In the genomic region with DNA sequence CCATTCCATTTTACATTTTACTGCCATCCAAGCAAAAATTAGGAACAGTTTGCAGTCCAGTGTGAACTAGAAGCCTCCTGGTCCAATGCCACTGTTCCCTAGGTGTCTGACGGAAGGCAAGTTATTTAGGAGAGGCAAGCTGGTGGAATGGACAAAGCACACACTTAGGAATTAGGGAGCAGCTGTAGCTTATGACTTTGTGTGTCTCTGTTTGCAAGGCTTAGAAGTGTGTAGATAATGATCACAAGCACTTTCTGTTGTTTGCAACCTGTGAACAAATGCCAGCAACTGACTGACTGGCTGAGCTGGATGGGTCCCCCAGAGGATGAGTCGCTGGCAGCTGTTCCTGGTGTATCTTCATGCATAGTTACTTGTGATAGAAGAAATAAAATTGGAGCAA, we compare ENCODE assay signal across 27 cellular contexts.
"Had no signal": no experiment of that assay in that cellular context is flagged by ENCODE, and none has a peak within 500 bp of the region (broad histone marks: within the 10 kb centered on the region; RNA-seq: fewer than 3 reads in every experiment).

No MANE protein-coding gene starts in this region.

- H3K27ac ChIP-seq: ascending aorta, body of pancreas, PC-9, WERI-Rb-1 had no signal

- H3K9me2 ChIP-seq: SK-N-SH had no signal

- H3K4me1 ChIP-seq: ascending aorta, body of pancreas had no signal

- H3K9me3 ChIP-seq: ascending aorta, body of pancreas, SK-N-SH had no signal

- H3K9me3 Mint-ChIP-seq: activated naive CD4-positive, alpha-beta T cell treated with anti-CD3 and anti-CD28 coated beads, Interleukin-2, amount 50 U/mL, for 72 hours; activated naive CD8-positive, alpha-beta T cell treated with anti-CD3 and anti-CD28 coated beads, Interleukin-2, amount 50 U/mL, for 24 hours; activated T-cell treated with anti-CD3 and anti-CD28 coated beads, Interleukin-2, amount 50 U/mL, for 4 hours had no signal

- DNase-seq: activated CD4-positive, alpha-beta T cell treated with anti-CD3 and anti-CD28 coated beads for 4 hours; activated CD8-positive, alpha-beta memory T cell treated with anti-CD3 and anti-CD28 coated beads, Interleukin-2, amount 10 ng/mL, durations not matched to agents 7 days and 5 days; activated effector memory CD4-positive, alpha-beta T cell treated with anti-CD3 and anti-CD28 coated beads, Interleukin-2, amount 50 U/mL, for 16 hours; activated naive CD4-positive, alpha-beta T cell treated with Interleukin-2 at 50 U/mL for 16 hours; activated naive CD8-positive, alpha-beta T cell treated with anti-CD3 and anti-CD28 coated beads, Interleukin-2, amount 50 U/mL, for 24 hours; activated T-cell treated with anti-CD3 and anti-CD28 coated beads, Interleukin-2, amount 50 U/mL, for 4 hours; amniotic stem cell; body of pancreas; Kasumi-1; MV-4-11; NCI-H1092 treated with DMSO at 0.1 percent for 48 hours; NCI-H1417 treated with DMSO at 0.1 percent for 48 hours; NCI-H1694; NCI-H2029; NCI-H2107; NCI-H2171 treated with DMSO at 0.1 percent for 48 hours; NCI-H226; NCI-H510A treated with DMSO at 0.1 percent for 48 hours; NCI-H69; PC-9; RPMI8226; SK-N-SH; T-helper 1 cell; WERI-Rb-1 had no signal

- ATAC-seq: activated CD8-positive, alpha-beta memory T cell treated with anti-CD3 and anti-CD28 coated beads, Interleukin-2, amount 10 ng/mL, durations not matched to agents 7 days and 5 days; activated naive CD4-positive, alpha-beta T cell treated with anti-CD3 and anti-CD28 coated beads, Interleukin-2, amount 50 U/mL, for 72 hours; activated naive CD8-positive, alpha-beta T cell treated with anti-CD3 and anti-CD28 coated beads, Interleukin-2, amount 50 U/mL, for 24 hours; activated T-cell treated with anti-CD3 and anti-CD28 coated beads, Interleukin-2, amount 50 U/mL, for 4 hours; body of pancreas; Right ventricle myocardium inferior had no signal

- H3K4me3 Mint-ChIP-seq: activated CD8-positive, alpha-beta memory T cell treated with anti-CD3 and anti-CD28 coated beads, Interleukin-2, amount 10 ng/mL, durations not matched to agents 7 days and 5 days; activated naive CD8-positive, alpha-beta T cell treated with anti-CD3 and anti-CD28 coated beads, Interleukin-2, amount 50 U/mL, for 24 hours; activated T-cell treated with anti-CD3 and anti-CD28 coated beads, Interleukin-2, amount 50 U/mL, for 4 hours had no signal

- H3K27me3 Mint-ChIP-seq: activated CD8-positive, alpha-beta memory T cell treated with anti-CD3 and anti-CD28 coated beads, Interleukin-2, amount 10 ng/mL, durations not matched to agents 7 days and 5 days had no signal

- H3K27me3 ChIP-seq: ascending aorta, body of pancreas had no signal

- H2AFZ ChIP-seq: PC-9 had no signal

- H3K4me1 Mint-ChIP-seq: activated CD8-positive, alpha-beta memory T cell treated with anti-CD3 and anti-CD28 coated beads, Interleukin-2, amount 10 ng/mL, durations not matched to agents 7 days and 5 days; activated naive CD8-positive, alpha-beta T cell treated with anti-CD3 and anti-CD28 coated beads, Interleukin-2, amount 50 U/mL, for 24 hours had no signal

- H3K36me3 Mint-ChIP-seq: activated CD8-positive, alpha-beta memory T cell treated with anti-CD3 and anti-CD28 coated beads, Interleukin-2, amount 10 ng/mL, durations not matched to agents 7 days and 5 days; activated naive CD4-positive, alpha-beta T cell treated with anti-CD3 and anti-CD28 coated beads, Interleukin-2, amount 50 U/mL, for 72 hours had no signal

- H3K27ac Mint-ChIP-seq: activated CD8-positive, alpha-beta memory T cell treated with anti-CD3 and anti-CD28 coated beads, Interleukin-2, amount 10 ng/mL, durations not matched to agents 7 days and 5 days; activated naive CD4-positive, alpha-beta T cell treated with anti-CD3 and anti-CD28 coated beads, Interleukin-2, amount 50 U/mL, for 72 hours; activated naive CD8-positive, alpha-beta T cell treated with anti-CD3 and anti-CD28 coated beads, Interleukin-2, amount 50 U/mL, for 24 hours had no signal

- H3K4me2 ChIP-seq: PC-9, SK-N-SH had no signal

- H3K4me3 ChIP-seq: ascending aorta, body of pancreas, PC-9 had no signal

- H3K36me3 ChIP-seq: ascending aorta, WERI-Rb-1 had no signal
